In the genomic region with DNA sequence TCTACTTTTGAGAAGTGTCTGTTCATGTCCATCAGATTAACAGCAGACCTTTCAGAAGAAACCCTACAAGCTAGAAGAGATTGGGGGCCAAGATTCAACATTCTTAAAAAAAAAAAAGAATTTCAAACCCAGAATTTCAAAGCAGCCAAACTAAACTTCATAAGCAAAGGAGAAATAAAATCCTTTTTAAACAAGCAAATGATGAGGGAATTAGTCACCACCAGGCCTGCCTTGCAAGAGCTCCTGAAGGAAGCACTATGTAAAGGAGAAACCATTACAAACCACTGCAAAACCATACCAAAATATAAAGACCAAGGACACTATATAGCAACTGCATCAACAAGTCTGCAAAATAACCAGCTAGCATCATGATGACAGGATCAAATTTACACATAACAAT, we compare ENCODE assay signal across 19 cellular contexts.
DNase-seq lines count a peak whose midpoint lies in the region; ATAC-seq, FAIRE-seq and TF ChIP-seq lines count a peak whose summit lies in the region.
"Had no signal": no experiment of that assay in that cellular context is flagged by ENCODE, and none has a peak within 500 bp of the region (broad histone marks: within the 10 kb centered on the region; RNA-seq: fewer than 3 reads in every experiment).

No MANE protein-coding gene starts in this region.

- no peak for ATAC-seq in stimulated activated naive CD8-positive, alpha-beta T cell treated with anti-CD3 and anti-CD28 coated beads, Interleukin-15, Interleukin-2, amounts not matched to agents 100 U/mL and 50 U/mL, for 24 hours
- ATAC-seq in GM19023 (IDR thresholded peaks at IDR 0.05; ENCODE audit: unreplicated experiment) = no peak
- ATAC-seq: CD8-positive, alpha-beta T cell; GM12878; GM23338; HCT116 had no signal

- H3K4me1 ChIP-seq in astrocyte (ENCODE audit: insufficient read depth, low read length) = peaks cover 7% of the 10 kb centered on the region
- H3K4me1 ChIP-seq: BLaER1, Caco-2 had no signal

- no peaks in the 10 kb centered on the region for H3K9me3 ChIP-seq in astrocyte (ENCODE audit: insufficient read depth, low read depth, low read length)
- H3K9me3 ChIP-seq: Caco-2 had no signal

- DNase-seq in ELR (ENCODE audit: low read depth) (peak; percentile 4), astrocyte (ENCODE audit: low read depth) (peak; percentile 39), iris pigment epithelial cell (ENCODE audit: low read depth) (peak; percentile 63), 8988T (no peak)
- DNase-seq in stimulated activated naive CD8-positive, alpha-beta T cell treated with anti-CD3 and anti-CD28 coated beads, Interleukin-15, Interleukin-2, amounts not matched to agents 100 U/mL and 50 U/mL, for 24 hours = no peak
- DNase-seq: Caco-2; CD4-positive, CD25-positive, alpha-beta regulatory T cell; CD8-positive, alpha-beta T cell; DMS79; GDM1; H9 had no signal

- no peak overlapping the region for H3K27ac ChIP-seq in astrocyte (ENCODE audit: low read depth, low read length)
- H3K27ac ChIP-seq: BLaER1, C4-2B had no signal

- H3K4me3 Mint-ChIP-seq in astrocyte (ENCODE audit: unreplicated experiment) = no peak overlapping the region
- H3K4me3 Mint-ChIP-seq: B cell; CD4-positive, CD25-positive, alpha-beta regulatory T cell; CD8-positive, alpha-beta T cell; GM23338; H9 had no signal

- H3K4me2 ChIP-seq in astrocyte (ENCODE audit: low read length) = no peak overlapping the region
- H3K4me2 ChIP-seq: BLaER1, GM23338 had no signal

- peaks cover 2% of the 10 kb centered on the region for H3K36me3 Mint-ChIP-seq in astrocyte (ENCODE audit: low read depth, unreplicated experiment)
- H3K36me3 Mint-ChIP-seq: CD4-positive, CD25-positive, alpha-beta regulatory T cell; CD8-positive, alpha-beta T cell had no signal

- no peak for FAIRE-seq in astrocyte (lab: Jason Lieb, UNC)
- FAIRE-seq: A204.1, GM12878 had no signal

- H3K27me3 ChIP-seq in astrocyte (ENCODE audit: insufficient read depth, low read length) = no peaks in the 10 kb centered on the region
- H3K27me3 ChIP-seq: BLaER1 had no signal

- no peak overlapping the region for H3K4me3 ChIP-seq in astrocyte (ENCODE audit: insufficient read depth, low read depth, low read length)
- H3K4me3 ChIP-seq: BLaER1, GM12878, GM23338 had no signal

- peaks cover 10% of the 10 kb centered on the region for H3K9me3 Mint-ChIP-seq in astrocyte (ENCODE audit: unreplicated experiment)

- TF ChIP-seq CTCF in astrocyte (IDR thresholded peaks at IDR 0.05; ENCODE audit: insufficient read depth, low read depth, low read length) = no peak

- H3K27ac Mint-ChIP-seq in astrocyte (ENCODE audit: unreplicated experiment) = peak overlapping the region; percentile 38
- H3K27ac Mint-ChIP-seq: B cell; CD4-positive, CD25-positive, alpha-beta regulatory T cell; CD8-positive, alpha-beta T cell; GM23338; H9 had no signal

- peaks cover 33% of the 10 kb centered on the region for H3K4me1 Mint-ChIP-seq in astrocyte (ENCODE audit: low read depth, unreplicated experiment)
- H3K4me1 Mint-ChIP-seq: B cell; CD4-positive, CD25-positive, alpha-beta regulatory T cell; GM23338 had no signal

- H3K36me3 ChIP-seq in astrocyte (ENCODE audit: insufficient read depth, low read length) = no peaks in the 10 kb centered on the region
- H3K36me3 ChIP-seq: BLaER1 had no signal

- no peak overlapping the region for H2AFZ ChIP-seq in astrocyte (ENCODE audit: low read depth, low read length)
- H2AFZ ChIP-seq: GM23338 had no signal

- no peaks in the 10 kb centered on the region for H3K79me2 ChIP-seq in astrocyte (ENCODE audit: insufficient read depth, low read length)

- H4K20me1 ChIP-seq in astrocyte (ENCODE audit: insufficient read depth, low read length) = no peaks in the 10 kb centered on the region
- H4K20me1 ChIP-seq: BLaER1 had no signal

- no peaks in the 10 kb centered on the region for H3K27me3 Mint-ChIP-seq in astrocyte (ENCODE audit: low read depth, unreplicated experiment)
- H3K27me3 Mint-ChIP-seq: B cell; CD4-positive, CD25-positive, alpha-beta regulatory T cell had no signal

- no peak overlapping the region for H3K9ac ChIP-seq in astrocyte (ENCODE audit: low read length)
- H3K9ac ChIP-seq: BLaER1 had no signal

Comparison
In these comparisons a context has a peak if more than half of its experiments do, and no peak if none do; other contexts are left out.
1. DNase-seq: peak in ELR (single experiment), astrocyte (single experiment) and iris pigment epithelial cell (single experiment); none in stimulated activated naive CD8-positive, alpha-beta T cell treated with anti-CD3 and anti-CD28 coated beads, Interleukin-15, Interleukin-2, amounts not matched to agents 100 U/mL and 50 U/mL, for 24 hours (single experiment) and 8988T (single experiment).